In genomic region chr15:85527907-85528306, GRCh38 we compare ENCODE assay signal across 10 cellular contexts.
DNase-seq lines count a peak whose midpoint lies in the region; ATAC-seq and TF ChIP-seq lines count a peak whose summit lies in the region.
"Had no signal": no experiment of that assay in that cellular context is flagged by ENCODE, and none has a peak within 500 bp of the region (broad histone marks: within the 10 kb centered on the region; RNA-seq: fewer than 3 reads in every experiment).

No MANE protein-coding gene starts in this region.

- H3K27me3 ChIP-seq in brain microvascular endothelial cell (replicated peaks) (no peaks in the 10 kb centered on the region), upper lobe of left lung (no peaks in the 10 kb centered on the region)
- H3K27me3 ChIP-seq: ascending aorta had no signal

- H3K36me3 ChIP-seq in brain microvascular endothelial cell (replicated peaks) (no peaks in the 10 kb centered on the region), upper lobe of left lung (no peaks in the 10 kb centered on the region)
- H3K36me3 ChIP-seq: ascending aorta had no signal

- H3K27ac Mint-ChIP-seq in activated naive CD8-positive, alpha-beta T cell = peak overlapping the region; percentile 5
- H3K27ac Mint-ChIP-seq in activated naive CD8-positive, alpha-beta T cell treated with anti-CD3 and anti-CD28 coated beads, Interleukin-2, amount 50 U/mL, for 24 hours = no peak overlapping the region

- H3K4me3 Mint-ChIP-seq in activated naive CD8-positive, alpha-beta T cell = no peak overlapping the region
- H3K4me3 Mint-ChIP-seq in activated naive CD8-positive, alpha-beta T cell treated with anti-CD3 and anti-CD28 coated beads, Interleukin-2, amount 50 U/mL, for 24 hours = no peak overlapping the region

- WGBS in upper lobe of left lung, 2 donors = 9 to 14% methylated on average over 3 of the region's 3 CpGs

- peak in 1 of 4 donors; percentile 23 for TF ChIP-seq EP300 in upper lobe of left lung (IDR thresholded peaks at IDR 0.05)

- peaks cover 32 to 47% (median 41%) of the 10 kb centered on the region in 4 donors for H3K4me1 ChIP-seq in upper lobe of left lung

- H3K9me3 ChIP-seq in upper lobe of left lung = no peaks in the 10 kb centered on the region
- H3K9me3 ChIP-seq: ascending aorta had no signal

- H3K36me3 Mint-ChIP-seq in activated naive CD8-positive, alpha-beta T cell = peaks cover 6% of the 10 kb centered on the region
- peaks cover 19% of the 10 kb centered on the region for H3K36me3 Mint-ChIP-seq in activated naive CD8-positive, alpha-beta T cell treated with anti-CD3 and anti-CD28 coated beads, Interleukin-2, amount 50 U/mL, for 24 hours (ENCODE audit: low read depth)

- H3K4me3 ChIP-seq in brain microvascular endothelial cell (ENCODE audit: low read depth, low read length) (no peak overlapping the region), upper lobe of left lung (no peak overlapping the region)
- H3K4me3 ChIP-seq: ascending aorta had no signal

- TF ChIP-seq CTCF in brain microvascular endothelial cell (IDR thresholded peaks at IDR 0.05; ENCODE audit: low read depth, low read length, missing control alignments) (no peak), upper lobe of left lung (IDR thresholded peaks at IDR 0.05) (no peak)

- TF ChIP-seq POLR2A in upper lobe of left lung (IDR thresholded peaks at IDR 0.05) = no peak

- peak overlapping the region; percentile 66 for H3K27ac ChIP-seq in brain microvascular endothelial cell
- H3K27ac ChIP-seq in upper lobe of left lung = peak overlapping the region; percentile 50 to 77 (median 55)

- no peak for DNase-seq in activated naive CD8-positive, alpha-beta T cell treated with anti-CD3 and anti-CD28 coated beads, Interleukin-2, amount 50 U/mL, for 24 hours
- peak; percentile 82 for DNase-seq in brain microvascular endothelial cell
- peak; percentile 64 for DNase-seq in kidney tubule cell (ENCODE audit: low spot score)
- DNase-seq in upper lobe of left lung = no peak
- DNase-seq: NCI-H1694 had no signal

- H3K4me1 Mint-ChIP-seq in activated naive CD8-positive, alpha-beta T cell (ENCODE audit: low read depth) = peaks cover 38% of the 10 kb centered on the region
- H3K4me1 Mint-ChIP-seq in activated naive CD8-positive, alpha-beta T cell treated with anti-CD3 and anti-CD28 coated beads, Interleukin-2, amount 50 U/mL, for 24 hours = peaks cover 39% of the 10 kb centered on the region

- no peaks in the 10 kb centered on the region for H3K27me3 Mint-ChIP-seq in activated naive CD8-positive, alpha-beta T cell
- no peaks in the 10 kb centered on the region for H3K27me3 Mint-ChIP-seq in activated naive CD8-positive, alpha-beta T cell treated with anti-CD3 and anti-CD28 coated beads, Interleukin-2, amount 50 U/mL, for 24 hours

- no peaks in the 10 kb centered on the region for H3K9me3 Mint-ChIP-seq in activated naive CD8-positive, alpha-beta T cell (ENCODE audit: low read depth)
- no peaks in the 10 kb centered on the region for H3K9me3 Mint-ChIP-seq in activated naive CD8-positive, alpha-beta T cell treated with anti-CD3 and anti-CD28 coated beads, Interleukin-2, amount 50 U/mL, for 24 hours

- ATAC-seq in activated naive CD8-positive, alpha-beta T cell treated with anti-CD3 and anti-CD28 coated beads, Interleukin-2, amount 50 U/mL, for 24 hours = no peak
- ATAC-seq in upper lobe of left lung (ENCODE audit: low FRiP score in 2 of 2) = peak; percentile 80 to 88
- ATAC-seq in GM21447 (IDR thresholded peaks at IDR 0.05; ENCODE audit: unreplicated experiment) = no peak
- no peak for ATAC-seq in GM19035 (IDR thresholded peaks at IDR 0.05; ENCODE audit: unreplicated experiment)
- no peak for ATAC-seq in GM21619 (IDR thresholded peaks at IDR 0.05; ENCODE audit: unreplicated experiment)

- in situ Hi-C loops in brain microvascular endothelial cell (cut with HindIII; ENCODE audit: low pct_ligation_motif_present, low sequenced_read_pairs) = no loop called here

Comparison
In these comparisons a context has a peak if more than half of its experiments do, and no peak if none do; other contexts are left out.
1. ATAC-seq: peak in upper lobe of left lung (2 of 2); none in activated naive CD8-positive, alpha-beta T cell treated with anti-CD3 and anti-CD28 coated beads, Interleukin-2, amount 50 U/mL, for 24 hours (single experiment), GM21447 (single experiment), GM19035 (single experiment) and GM21619 (single experiment).
2. DNase-seq: peak in brain microvascular endothelial cell (single experiment) and kidney tubule cell (single experiment); none in activated naive CD8-positive, alpha-beta T cell treated with anti-CD3 and anti-CD28 coated beads, Interleukin-2, amount 50 U/mL, for 24 hours (single experiment) and upper lobe of left lung (0 of 2).